In genomic region chr9:96420468-96421219, GRCh38 we compare ENCODE assay signal across 8 cellular contexts. TPM values are rescaled to one million over a fixed set of nuclear protein-coding genes. Genes with fewer than 3 reads are reported as not detected.
DNase-seq lines count a peak whose midpoint lies in the region; ATAC-seq, FAIRE-seq and TF ChIP-seq lines count a peak whose summit lies in the region.

No MANE protein-coding gene starts in this region.

- WGBS in A549 (ENCODE audit: missing lambda C conversion rate) = 18% methylated on average over 6 of the region's 6 CpGs
- 31 to 45% (median 38%) methylated on average over 6 of the region's 6 CpGs for WGBS in adrenal gland, 4 donors
- 45% methylated on average over 6 of the region's 6 CpGs for WGBS in right cardiac atrium

- TF ChIP-seq CTCF in A549 (IDR thresholded peaks at IDR 0.05) (no peak), GM10248 (IDR thresholded peaks at IDR 0.05; ENCODE audit: control extremely low read depth, extremely low read depth, low read depth, missing control alignments) (no peak), adrenal gland (IDR thresholded peaks at IDR 0.05) (no peak)

- H3K4me1 ChIP-seq in A549 (peaks cover 25% of the 10 kb centered on the region), adrenal gland (replicated peaks in 1 of 2) (peaks cover 13 to 28% of the 10 kb centered on the region in 2 donors), right cardiac atrium (ENCODE audit: control insufficient read depth, insufficient read depth, low read length) (no peaks in the 10 kb centered on the region)

- H3K27ac ChIP-seq in A549 (peak overlapping the region; percentile 95 to 99), adrenal gland (peak overlapping the region in 4 of 5 donors; percentile 24 to 98 (median 74)), right cardiac atrium (ENCODE audit: low read length) (peak overlapping the region; percentile 89)

- H3K27me3 ChIP-seq in adrenal gland (no peaks in the 10 kb centered on the region), right cardiac atrium (ENCODE audit: control insufficient read depth, insufficient read depth) (no peaks in the 10 kb centered on the region)

- H3K9me3 ChIP-seq in A549 = no peaks in the 10 kb centered on the region
- no peaks in the 10 kb centered on the region for H3K9me3 ChIP-seq in adrenal gland (replicated peaks in 1 of 3)
- H3K9me3 ChIP-seq in right cardiac atrium (ENCODE audit: control insufficient read depth, low read length) = no peaks in the 10 kb centered on the region

- FAIRE-seq in A549 (lab: Jason Lieb, UNC) = peak; percentile 96

- H3K36me3 ChIP-seq in adrenal gland (replicated peaks in 1 of 2) = no peaks in the 10 kb centered on the region

- TF ChIP-seq EP300 in A549 (IDR thresholded peaks at IDR 0.05) = peak; percentile 16 to 67; a peak in 1 of 5 replicates

- H3K4me3 ChIP-seq in A549 (no peak overlapping the region; the same call in 2 of the 3 replicates), adrenal gland (no peak overlapping the region), right cardiac atrium (ENCODE audit: low read length) (no peak overlapping the region)

- POLR2A ChIA-PET in A549 (lab: Yijun Ruan, JAX) = interaction anchor here (1.1 to 1.2 kb wide), 2 partner anchors 29 to 37 kb away, joined by 3 to 6 read pairs; partner anchors contain the start of genes HABP4 and SLC35D2
- POLR2A ChIA-PET in GM10248 (lab: Yijun Ruan, JAX) = no interaction called here

- peak in 1 of 2 experiments; percentile 20; a peak in 3 of 5 replicates for TF ChIP-seq RAD21 in A549 (conservative IDR thresholded peaks at IDR 0.05 in 1 of 2, IDR thresholded peaks at IDR 0.05 in 1 of 2)

- no peak for TF ChIP-seq POLR2A in A549 (IDR thresholded peaks at IDR 0.05; ENCODE audit: low read length)
- no peak for TF ChIP-seq POLR2A in adrenal gland (IDR thresholded peaks at IDR 0.05)

- intact Hi-C loops in adrenal gland (cut with DNase I) (no loop called here), right cardiac atrium (cut with DNase I) (no loop called here), sciatic nerve (cut with DNase I) (no loop called here)

- DNase-seq in A549 (ENCODE audit: low read depth in 1 of 2, low spot score in 1 of 2) = peak; percentile 92 to 96
- peak; percentile 36 for DNase-seq in GM10248 (ENCODE audit: extremely low spot score)
- peak; percentile 82 for DNase-seq in NCI-H69 (lab: John Stamatoyannopoulos, UW)
- DNase-seq in adrenal gland = peak; percentile 37 to 78 (median 62)
- no peak for DNase-seq in right cardiac atrium
- DNase-seq in sciatic nerve (ENCODE audit: low spot score) = no peak
- DNase-seq in activated effector memory CD4-positive, alpha-beta T cell treated with anti-CD3 and anti-CD28 coated beads, Interleukin-2, amount 50 U/mL, for 16 hours = no peak

- peak overlapping the region; percentile 75 for H3K4me2 ChIP-seq in A549

- ATAC-seq in A549 (peak; percentile 49 to 55), right cardiac atrium (peak; percentile 6 to 10), sciatic nerve (peak; percentile 41), GM18867 (IDR thresholded peaks at IDR 0.05; ENCODE audit: unreplicated experiment) (no peak)

- CTCF ChIA-PET in A549 (lab: Yijun Ruan, JAX) = no interaction called here
- CTCF ChIA-PET in GM10248 (lab: Yijun Ruan, JAX) = interaction anchor here (7.0 kb wide), 1 partner anchor 21 kb away, joined by 28 read pairs; no protein-coding TSS in a partner anchor

TF ChIP-seq in A549, 52 proteins besides CTCF, POLR2A, EP300 and RAD21 (continues in another document):
- TF ChIP-seq ATOH8 (CRISPR knock-in tag; IDR thresholded peaks at IDR 0.05; ENCODE audit: low read depth) = peak; percentile 100
- no peak for TF ChIP-seq KDM1A (IDR thresholded peaks at IDR 0.05; ENCODE audit: low read depth)
- TF ChIP-seq JUN (IDR thresholded peaks at IDR 0.05) = peak in 1 of 2 experiments; percentile 88; a peak in 4 of 5 replicates
- TF ChIP-seq HOXA7 (CRISPR knock-in tag; IDR thresholded peaks at IDR 0.05) = peak; percentile 99
- TF ChIP-seq HOXB5 (CRISPR knock-in tag; IDR thresholded peaks at IDR 0.05) = peak; percentile 100
- TF ChIP-seq KDM5A (IDR thresholded peaks at IDR 0.05) = no peak
- TF ChIP-seq HES2 (IDR thresholded peaks at IDR 0.05) = no peak
- no peak for TF ChIP-seq CHD4 (IDR thresholded peaks at IDR 0.05; ENCODE audit: borderline replicate concordance)
- no peak for TF ChIP-seq ZC3H11A (IDR thresholded peaks at IDR 0.05)
- TF ChIP-seq HMGXB4 (CRISPR knock-in tag; IDR thresholded peaks at IDR 0.05; ENCODE audit: borderline replicate concordance) = peak; percentile 99
- no peak for TF ChIP-seq SREBF2 (IDR thresholded peaks at IDR 0.05)
- no peak for TF ChIP-seq NR3C1 (IDR thresholded peaks at IDR 0.05)
- no peak for TF ChIP-seq USF2 (IDR thresholded peaks at IDR 0.05)
- TF ChIP-seq PBX3 (IDR thresholded peaks at IDR 0.05) = peak; percentile 61; the same call in 1 of the 2 replicates
- TF ChIP-seq ZFP36 (IDR thresholded peaks at IDR 0.05; ENCODE audit: borderline replicate concordance, partially characterized antibody) = no peak

RNA-seq across cellular contexts. Expression of gene ZNF367, which starts 2.5 kb away (rescaled TPM):
- 3.8 and 4.8 TPM in 2 replicates for polyA plus RNA-seq in A549 (2011; rRNA removed)
- polyA plus RNA-seq in A549 (2012; cell fraction: cytosol; rRNA removed) = 3.3 and 4.2 TPM in 2 replicates
- polyA plus RNA-seq in A549 (2012; cell fraction: nucleus; rRNA removed) = 5.3 and 5.4 TPM in 2 replicates
- polyA plus RNA-seq in A549 (2017; fragmentation: RNase III; extraction: RNeasy Plus Mini Kit Qiagen cat#74134 plus additional on column Dnase treatment) = 8.2 to 8.3 TPM (median 8.3 TPM) in 3 replicates
- 3.2 and 3.6 TPM in 2 replicates for polyA minus RNA-seq in A549 (2011; rRNA and poly(A)+ RNA removed)
- 1 to 10 TPM in 5 of 8 donors, under 1 TPM in 3; 0.35 to 1.6 (median 1.2) TPM for total RNA-seq in adrenal gland
- polyA plus RNA-seq in adrenal gland = 1 to 10 TPM in 1 of 3 donors, under 1 TPM in 2; 0.24 to 3.0 (median 0.37) TPM
- total RNA-seq in right cardiac atrium = 1 to 10 TPM; 1.3 to 1.7 (median 1.5) TPM
- 0.86 TPM for polyA plus RNA-seq in right cardiac atrium
- total RNA-seq in sciatic nerve = 1.6 TPM

RNA-seq across cellular contexts. Expression of gene HABP4, which starts 29.3 kb away (rescaled TPM):
- 7.3 and 12.4 TPM in 2 replicates for polyA plus RNA-seq in A549 (2011; rRNA removed)
- polyA plus RNA-seq in A549 (2012; cell fraction: cytosol; rRNA removed) = 7.4 and 7.6 TPM in 2 replicates
- polyA plus RNA-seq in A549 (2012; cell fraction: nucleus; rRNA removed) = 3.3 and 5.9 TPM in 2 replicates
- polyA plus RNA-seq in A549 (2017; fragmentation: RNase III; extraction: RNeasy Plus Mini Kit Qiagen cat#74134 plus additional on column Dnase treatment) = 11.9 to 12.8 TPM (median 12.0 TPM) in 3 replicates
- 2.7 and 3.8 TPM in 2 replicates for polyA minus RNA-seq in A549 (2011; rRNA and poly(A)+ RNA removed)
- total RNA-seq in adrenal gland = 10 to 100 TPM in 3 of 8 donors, 1 to 10 TPM in 5; 5.8 to 17.4 (median 9.6) TPM
- 10 to 100 TPM; 14.9 to 22.4 (median 16.5) TPM for polyA plus RNA-seq in adrenal gland
- 10 to 100 TPM; 17.1 to 21.7 (median 18.5) TPM for total RNA-seq in right cardiac atrium
- polyA plus RNA-seq in right cardiac atrium = 19.6 TPM
- total RNA-seq in sciatic nerve = 32.0 TPM

RNA-seq across cellular contexts. Expression of gene SLC35D2, which starts 37.1 kb away (rescaled TPM):
- polyA plus RNA-seq in A549 (2011; rRNA removed) (29.8 and 30.9 TPM in 2 replicates), A549 (2017; fragmentation: RNase III; extraction: RNeasy Plus Mini Kit Qiagen cat#74134 plus additional on column Dnase treatment) (13.8 to 15.2 TPM (median 13.8 TPM) in 3 replicates), adrenal gland (10 to 100 TPM; 10.4 to 12.3 (median 11.9) TPM), right cardiac atrium (10.5 TPM)
- polyA plus RNA-seq in A549 (2012; cell fraction: cytosol; rRNA removed) = 10.1 and 12.3 TPM in 2 replicates
- polyA plus RNA-seq in A549 (2012; cell fraction: nucleus; rRNA removed) = 4.6 and 8.6 TPM in 2 replicates
- polyA minus RNA-seq in A549 (2011; rRNA and poly(A)+ RNA removed) = 8.6 and 11.0 TPM in 2 replicates
- total RNA-seq in adrenal gland (10 to 100 TPM in 6 of 8 donors, 1 to 10 TPM in 2; 6.9 to 20.8 (median 16.5) TPM), right cardiac atrium (10 to 100 TPM; 13.0 to 17.9 (median 15.2) TPM), sciatic nerve (30.3 TPM)

Comparison
In these comparisons a context has a peak if more than half of its experiments do, and no peak if none do; other contexts are left out.
1. DNase-seq: peak in A549 (2 of 2), GM10248 (single experiment), NCI-H69 (single experiment) and adrenal gland (7 of 7); none in right cardiac atrium (0 of 3), sciatic nerve (single experiment) and activated effector memory CD4-positive, alpha-beta T cell treated with anti-CD3 and anti-CD28 coated beads, Interleukin-2, amount 50 U/mL, for 16 hours (single experiment).
2. Peak in every context shown above with its lines, with median percentiles within 50 percentile points of each other: H3K27ac ChIP-seq.